23 cellular contexts compared by ENCODE assay signal in genomic region chr1:197218857-197219256, GRCh38. TPM values are rescaled to one million over a fixed set of nuclear protein-coding genes. Genes with fewer than 3 reads are reported as not detected.
"Had no signal": no experiment of that assay in that cellular context is flagged by ENCODE, and none has a peak within 500 bp of the region (broad histone marks: within the 10 kb centered on the region; RNA-seq: fewer than 3 reads in every experiment).

No MANE protein-coding gene starts in this region.

- H3K27ac Mint-ChIP-seq: activated CD8-positive, alpha-beta T cell treated with anti-CD3 and anti-CD28 coated beads for 36 hours; activated naive CD4-positive, alpha-beta T cell treated with anti-CD3 and anti-CD28 coated beads, Interleukin-2, amount 50 U/mL, for 24 hours; activated T-cell treated with anti-CD3 and anti-CD28 coated beads, Interleukin-2, amount 50 U/mL, for 72 hours; T-cell had no signal

- H3K9me3 ChIP-seq: breast epithelium, colonic mucosa had no signal

- H3K4me3 Mint-ChIP-seq: activated CD8-positive, alpha-beta T cell treated with anti-CD3 and anti-CD28 coated beads for 36 hours; activated naive CD4-positive, alpha-beta T cell treated with anti-CD3 and anti-CD28 coated beads, Interleukin-2, amount 50 U/mL, for 24 hours; activated T-cell treated with anti-CD3 and anti-CD28 coated beads, Interleukin-2, amount 50 U/mL, for 72 hours; T-cell had no signal

- DNase-seq: activated CD4-positive, alpha-beta T cell treated with anti-CD3 and anti-CD28 coated beads, Interleukin-2, amount 50 U/mL, for 1 hour; activated CD4-positive, CD25-positive, alpha-beta regulatory T cell; activated CD8-positive, alpha-beta memory T cell treated with anti-CD3 and anti-CD28 coated beads, Interleukin-2, amount 50 U/mL, for 4 hours; activated CD8-positive, alpha-beta T cell treated with anti-CD3 and anti-CD28 coated beads for 36 hours; activated effector memory CD4-positive, alpha-beta T cell treated with Interleukin-2 at 50 U/mL for 16 hours; activated naive CD4-positive, alpha-beta T cell; activated T-cell treated with anti-CD3 and anti-CD28 coated beads, Interleukin-2, amount 50 U/mL, for 72 hours; aorta; caudate nucleus; colonic mucosa; MM.1S; NCI-H1105; NCI-H1436; NCI-H1694 treated with DMSO at 0.1 percent for 48 hours; NCI-H2029 treated with DMSO at 0.1 percent for 48 hours; NCI-H345; NCI-H510A; SIG-M5; T-cell had no signal

- H3K4me3 ChIP-seq: breast epithelium, colonic mucosa had no signal

- H3K27me3 ChIP-seq: breast epithelium, colonic mucosa had no signal

- H3K27me3 Mint-ChIP-seq: activated CD8-positive, alpha-beta T cell treated with anti-CD3 and anti-CD28 coated beads for 36 hours; activated naive CD4-positive, alpha-beta T cell treated with anti-CD3 and anti-CD28 coated beads, Interleukin-2, amount 50 U/mL, for 24 hours; T-cell had no signal

- ATAC-seq: activated CD8-positive, alpha-beta T cell treated with anti-CD3 and anti-CD28 coated beads for 36 hours; activated T-cell treated with anti-CD3 and anti-CD28 coated beads, Interleukin-2, amount 50 U/mL, for 72 hours; T-cell had no signal

- H3K4me1 ChIP-seq: breast epithelium, colonic mucosa had no signal

- H3K36me3 ChIP-seq: breast epithelium, colonic mucosa had no signal

RNA-seq across cellular contexts. Expression of gene CRB1, which starts 49.2 kb away (rescaled TPM):
- total RNA-seq: activated CD8-positive, alpha-beta T cell treated with anti-CD3 and anti-CD28 coated beads for 36 hours; RPMI7951; T-helper 2 cell treated with Interferon-gamma antibody and Interleukin-4, amounts not matched to agents 100 ng/mL and 5 ng/mL, for 36 hours had no signal
